Comparison of ENCODE assay signal across 1 cellular context in genomic region chr6:32190054-32190945, GRCh38.
TF ChIP-seq lines count a peak whose summit lies in the region.

A gene with protein sequence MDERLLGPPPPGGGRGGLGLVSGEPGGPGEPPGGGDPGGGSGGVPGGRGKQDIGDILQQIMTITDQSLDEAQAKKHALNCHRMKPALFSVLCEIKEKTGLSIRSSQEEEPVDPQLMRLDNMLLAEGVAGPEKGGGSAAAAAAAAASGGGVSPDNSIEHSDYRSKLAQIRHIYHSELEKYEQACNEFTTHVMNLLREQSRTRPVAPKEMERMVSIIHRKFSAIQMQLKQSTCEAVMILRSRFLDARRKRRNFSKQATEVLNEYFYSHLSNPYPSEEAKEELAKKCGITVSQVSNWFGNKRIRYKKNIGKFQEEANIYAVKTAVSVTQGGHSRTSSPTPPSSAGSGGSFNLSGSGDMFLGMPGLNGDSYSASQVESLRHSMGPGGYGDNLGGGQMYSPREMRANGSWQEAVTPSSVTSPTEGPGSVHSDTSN (minus strand): TSS chr6:32190202. CDS start chr6:32189915, 287 bp downstream.

TF ChIP-seq in HepG2, 621 proteins besides CTCF, POLR2A, EP300 and RAD21 (continued from another document and continues in another):
- TF ChIP-seq PRPF4 (IDR thresholded peaks at IDR 0.05; ENCODE audit: low read depth, low read length, poor library complexity, severe bottlenecking) = peak; percentile 55
- TF ChIP-seq TBP (CRISPR knock-in tag; IDR thresholded peaks at IDR 0.05) = no peak
- TF ChIP-seq, protein P1, sequence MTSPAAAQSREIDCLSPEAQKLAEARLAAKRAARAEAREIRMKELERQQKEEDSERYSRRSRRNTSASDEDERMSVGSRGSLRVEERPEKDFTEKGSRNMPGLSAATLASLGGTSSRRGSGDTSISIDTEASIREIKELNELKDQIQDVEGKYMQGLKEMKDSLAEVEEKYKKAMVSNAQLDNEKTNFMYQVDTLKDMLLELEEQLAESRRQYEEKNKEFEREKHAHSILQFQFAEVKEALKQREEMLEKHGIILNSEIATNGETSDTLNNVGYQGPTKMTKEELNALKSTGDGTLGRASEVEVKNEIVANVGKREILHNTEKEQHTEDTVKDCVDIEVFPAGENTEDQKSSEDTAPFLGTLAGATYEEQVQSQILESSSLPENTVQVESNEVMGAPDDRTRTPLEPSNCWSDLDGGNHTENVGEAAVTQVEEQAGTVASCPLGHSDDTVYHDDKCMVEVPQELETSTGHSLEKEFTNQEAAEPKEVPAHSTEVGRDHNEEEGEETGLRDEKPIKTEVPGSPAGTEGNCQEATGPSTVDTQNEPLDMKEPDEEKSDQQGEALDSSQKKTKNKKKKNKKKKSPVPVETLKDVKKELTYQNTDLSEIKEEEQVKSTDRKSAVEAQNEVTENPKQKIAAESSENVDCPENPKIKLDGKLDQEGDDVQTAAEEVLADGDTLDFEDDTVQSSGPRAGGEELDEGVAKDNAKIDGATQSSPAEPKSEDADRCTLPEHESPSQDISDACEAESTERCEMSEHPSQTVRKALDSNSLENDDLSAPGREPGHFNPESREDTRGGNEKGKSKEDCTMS (CRISPR knock-in tag; conservative IDR thresholded peaks at IDR 0.05) = no peak
- peak; percentile 49; the same call in 1 of the 2 replicates for TF ChIP-seq SPEN (CRISPR knock-in tag; IDR thresholded peaks at IDR 0.05; ENCODE audit: low read depth)
- no peak for TF ChIP-seq ZNF703 (CRISPR knock-in tag; IDR thresholded peaks at IDR 0.05; ENCODE audit: borderline replicate concordance)
- TF ChIP-seq ZFY (CRISPR knock-in tag; IDR thresholded peaks at IDR 0.05) = peak; percentile 74
- 0 out of 2 replicates have a peak, but pooled peaks have one; percentile 82 for TF ChIP-seq ZNF713 (CRISPR knock-in tag; IDR thresholded peaks at IDR 0.05)
- TF ChIP-seq, protein P2, sequence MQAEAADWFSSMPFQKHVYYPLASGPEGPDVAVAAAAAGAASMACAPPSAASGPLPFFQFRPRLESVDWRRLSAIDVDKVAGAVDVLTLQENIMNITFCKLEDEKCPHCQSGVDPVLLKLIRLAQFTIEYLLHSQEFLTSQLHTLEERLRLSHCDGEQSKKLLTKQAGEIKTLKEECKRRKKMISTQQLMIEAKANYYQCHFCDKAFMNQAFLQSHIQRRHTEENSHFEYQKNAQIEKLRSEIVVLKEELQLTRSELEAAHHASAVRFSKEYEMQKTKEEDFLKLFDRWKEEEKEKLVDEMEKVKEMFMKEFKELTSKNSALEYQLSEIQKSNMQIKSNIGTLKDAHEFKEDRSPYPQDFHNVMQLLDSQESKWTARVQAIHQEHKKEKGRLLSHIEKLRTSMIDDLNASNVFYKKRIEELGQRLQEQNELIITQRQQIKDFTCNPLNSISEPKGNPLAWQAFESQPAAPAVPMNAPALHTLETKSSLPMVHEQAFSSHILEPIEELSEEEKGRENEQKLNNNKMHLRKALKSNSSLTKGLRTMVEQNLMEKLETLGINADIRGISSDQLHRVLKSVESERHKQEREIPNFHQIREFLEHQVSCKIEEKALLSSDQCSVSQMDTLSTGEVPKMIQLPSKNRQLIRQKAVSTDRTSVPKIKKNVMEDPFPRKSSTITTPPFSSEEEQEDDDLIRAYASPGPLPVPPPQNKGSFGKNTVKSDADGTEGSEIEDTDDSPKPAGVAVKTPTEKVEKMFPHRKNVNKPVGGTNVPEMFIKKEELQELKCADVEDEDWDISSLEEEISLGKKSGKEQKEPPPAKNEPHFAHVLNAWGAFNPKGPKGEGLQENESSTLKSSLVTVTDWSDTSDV (CRISPR knock-in tag; IDR thresholded peaks at IDR 0.05) = no peak
- TF ChIP-seq, protein P3, sequence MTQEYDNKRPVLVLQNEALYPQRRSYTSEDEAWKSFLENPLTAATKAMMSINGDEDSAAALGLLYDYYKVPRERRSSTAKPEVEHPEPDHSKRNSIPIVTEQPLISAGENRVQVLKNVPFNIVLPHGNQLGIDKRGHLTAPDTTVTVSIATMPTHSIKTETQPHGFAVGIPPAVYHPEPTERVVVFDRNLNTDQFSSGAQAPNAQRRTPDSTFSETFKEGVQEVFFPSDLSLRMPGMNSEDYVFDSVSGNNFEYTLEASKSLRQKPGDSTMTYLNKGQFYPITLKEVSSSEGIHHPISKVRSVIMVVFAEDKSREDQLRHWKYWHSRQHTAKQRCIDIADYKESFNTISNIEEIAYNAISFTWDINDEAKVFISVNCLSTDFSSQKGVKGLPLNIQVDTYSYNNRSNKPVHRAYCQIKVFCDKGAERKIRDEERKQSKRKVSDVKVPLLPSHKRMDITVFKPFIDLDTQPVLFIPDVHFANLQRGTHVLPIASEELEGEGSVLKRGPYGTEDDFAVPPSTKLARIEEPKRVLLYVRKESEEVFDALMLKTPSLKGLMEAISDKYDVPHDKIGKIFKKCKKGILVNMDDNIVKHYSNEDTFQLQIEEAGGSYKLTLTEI (CRISPR knock-in tag; conservative IDR thresholded peaks at IDR 0.05) = no peak
- TF ChIP-seq TOPORS (CRISPR knock-in tag; IDR thresholded peaks at IDR 0.05) = no peak
- TF ChIP-seq, protein P4, sequence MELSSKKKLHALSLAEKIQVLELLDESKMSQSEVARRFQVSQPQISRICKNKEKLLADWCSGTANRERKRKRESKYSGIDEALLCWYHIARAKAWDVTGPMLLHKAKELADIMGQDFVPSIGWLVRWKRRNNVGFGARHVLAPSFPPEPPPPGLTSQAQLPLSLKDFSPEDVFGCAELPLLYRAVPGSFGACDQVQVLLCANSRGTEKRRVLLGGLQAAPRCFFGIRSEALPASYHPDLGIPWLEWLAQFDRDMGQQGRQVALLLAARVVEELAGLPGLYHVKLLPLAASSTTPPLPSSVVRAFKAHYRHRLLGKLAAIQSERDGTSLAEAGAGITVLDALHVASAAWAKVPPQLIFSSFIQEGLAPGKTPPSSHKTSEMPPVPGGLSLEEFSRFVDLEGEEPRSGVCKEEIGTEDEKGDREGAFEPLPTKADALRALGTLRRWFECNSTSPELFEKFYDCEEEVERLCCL (CRISPR knock-in tag; IDR thresholded peaks at IDR 0.05; ENCODE audit: borderline replicate concordance) = no peak
- TF ChIP-seq SIX1 (CRISPR knock-in tag; IDR thresholded peaks at IDR 0.05; ENCODE audit: borderline replicate concordance) = peak; percentile 41; the same call in 1 of the 2 replicates
- TF ChIP-seq, protein P5, sequence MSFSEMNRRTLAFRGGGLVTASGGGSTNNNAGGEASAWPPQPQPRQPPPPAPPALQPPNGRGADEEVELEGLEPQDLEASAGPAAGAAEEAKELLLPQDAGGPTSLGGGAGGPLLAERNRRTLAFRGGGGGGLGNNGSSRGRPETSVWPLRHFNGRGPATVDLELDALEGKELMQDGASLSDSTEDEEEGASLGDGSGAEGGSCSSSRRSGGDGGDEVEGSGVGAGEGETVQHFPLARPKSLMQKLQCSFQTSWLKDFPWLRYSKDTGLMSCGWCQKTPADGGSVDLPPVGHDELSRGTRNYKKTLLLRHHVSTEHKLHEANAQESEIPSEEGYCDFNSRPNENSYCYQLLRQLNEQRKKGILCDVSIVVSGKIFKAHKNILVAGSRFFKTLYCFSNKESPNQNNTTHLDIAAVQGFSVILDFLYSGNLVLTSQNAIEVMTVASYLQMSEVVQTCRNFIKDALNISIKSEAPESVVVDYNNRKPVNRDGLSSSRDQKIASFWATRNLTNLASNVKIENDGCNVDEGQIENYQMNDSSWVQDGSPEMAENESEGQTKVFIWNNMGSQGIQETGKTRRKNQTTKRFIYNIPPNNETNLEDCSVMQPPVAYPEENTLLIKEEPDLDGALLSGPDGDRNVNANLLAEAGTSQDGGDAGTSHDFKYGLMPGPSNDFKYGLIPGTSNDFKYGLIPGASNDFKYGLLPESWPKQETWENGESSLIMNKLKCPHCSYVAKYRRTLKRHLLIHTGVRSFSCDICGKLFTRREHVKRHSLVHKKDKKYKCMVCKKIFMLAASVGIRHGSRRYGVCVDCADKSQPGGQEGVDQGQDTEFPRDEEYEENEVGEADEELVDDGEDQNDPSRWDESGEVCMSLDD (CRISPR knock-in tag; IDR thresholded peaks at IDR 0.05; ENCODE audit: borderline replicate concordance) = no peak
- no peak for TF ChIP-seq HNRNPLL (IDR thresholded peaks at IDR 0.05; ENCODE audit: low read depth, low read length, poor library complexity, severe bottlenecking)
- 0 out of 2 replicates have a peak, but pooled peaks have one; percentile 25 for TF ChIP-seq PPARG (CRISPR knock-in tag; conservative IDR thresholded peaks at IDR 0.05)
- TF ChIP-seq MTA1 (CRISPR knock-in tag; IDR thresholded peaks at IDR 0.05; ENCODE audit: borderline replicate concordance) = peak; percentile 45; the same call in 1 of the 2 replicates
- peak; percentile 67 for TF ChIP-seq ZNF18 (CRISPR knock-in tag; IDR thresholded peaks at IDR 0.05; ENCODE audit: insufficient replicate concordance)
- TF ChIP-seq ETV6 (CRISPR knock-in tag; conservative IDR thresholded peaks at IDR 0.05) = no peak
- TF ChIP-seq, protein P6, sequence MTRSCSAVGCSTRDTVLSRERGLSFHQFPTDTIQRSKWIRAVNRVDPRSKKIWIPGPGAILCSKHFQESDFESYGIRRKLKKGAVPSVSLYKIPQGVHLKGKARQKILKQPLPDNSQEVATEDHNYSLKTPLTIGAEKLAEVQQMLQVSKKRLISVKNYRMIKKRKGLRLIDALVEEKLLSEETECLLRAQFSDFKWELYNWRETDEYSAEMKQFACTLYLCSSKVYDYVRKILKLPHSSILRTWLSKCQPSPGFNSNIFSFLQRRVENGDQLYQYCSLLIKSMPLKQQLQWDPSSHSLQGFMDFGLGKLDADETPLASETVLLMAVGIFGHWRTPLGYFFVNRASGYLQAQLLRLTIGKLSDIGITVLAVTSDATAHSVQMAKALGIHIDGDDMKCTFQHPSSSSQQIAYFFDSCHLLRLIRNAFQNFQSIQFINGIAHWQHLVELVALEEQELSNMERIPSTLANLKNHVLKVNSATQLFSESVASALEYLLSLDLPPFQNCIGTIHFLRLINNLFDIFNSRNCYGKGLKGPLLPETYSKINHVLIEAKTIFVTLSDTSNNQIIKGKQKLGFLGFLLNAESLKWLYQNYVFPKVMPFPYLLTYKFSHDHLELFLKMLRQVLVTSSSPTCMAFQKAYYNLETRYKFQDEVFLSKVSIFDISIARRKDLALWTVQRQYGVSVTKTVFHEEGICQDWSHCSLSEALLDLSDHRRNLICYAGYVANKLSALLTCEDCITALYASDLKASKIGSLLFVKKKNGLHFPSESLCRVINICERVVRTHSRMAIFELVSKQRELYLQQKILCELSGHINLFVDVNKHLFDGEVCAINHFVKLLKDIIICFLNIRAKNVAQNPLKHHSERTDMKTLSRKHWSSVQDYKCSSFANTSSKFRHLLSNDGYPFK (CRISPR knock-in tag; IDR thresholded peaks at IDR 0.05; ENCODE audit: borderline replicate concordance) = peak; percentile 30; the same call in 1 of the 2 replicates
- TF ChIP-seq RNF219 (CRISPR knock-in tag; IDR thresholded peaks at IDR 0.05) = no peak
- peak; percentile 35; the same call in 1 of the 2 replicates for TF ChIP-seq ZNF329 (CRISPR knock-in tag; IDR thresholded peaks at IDR 0.05; ENCODE audit: low read depth)
- TF ChIP-seq KLF9 (CRISPR knock-in tag; IDR thresholded peaks at IDR 0.05; ENCODE audit: low read depth) = 0 out of 2 replicates have a peak, but pooled peaks have one; percentile 43
- TF ChIP-seq PATZ1 (CRISPR knock-in tag; IDR thresholded peaks at IDR 0.05) = peak; percentile 70; the same call in 1 of the 2 replicates
- TF ChIP-seq SMC3 (IDR thresholded peaks at IDR 0.05; ENCODE audit: low read length) = no peak
- TF ChIP-seq ZNF724P (CRISPR knock-in tag; IDR thresholded peaks at IDR 0.05; ENCODE audit: borderline replicate concordance) = no peak
- no peak for TF ChIP-seq LCORL (IDR thresholded peaks at IDR 0.05)
- 0 out of 2 replicates have a peak, but pooled peaks have one; percentile 39 for TF ChIP-seq LCORL (CRISPR knock-in tag; IDR thresholded peaks at IDR 0.05)
- 0 out of 2 replicates have a peak, but pooled peaks have one; percentile 32 for TF ChIP-seq ZNF383 (CRISPR knock-in tag; IDR thresholded peaks at IDR 0.05; ENCODE audit: borderline replicate concordance)
- TF ChIP-seq KAT2B (IDR thresholded peaks at IDR 0.05; ENCODE audit: borderline replicate concordance, low read depth, low read length) = no peak
- 0 out of 2 replicates have a peak, but pooled peaks have one; percentile 85 for TF ChIP-seq TSC22D2 (CRISPR knock-in tag; IDR thresholded peaks at IDR 0.05; ENCODE audit: borderline replicate concordance)
- peak; percentile 47; the same call in 1 of the 2 replicates for TF ChIP-seq HDAC2 (CRISPR knock-in tag; IDR thresholded peaks at IDR 0.05)
- TF ChIP-seq NKX3-1 (CRISPR knock-in tag; IDR thresholded peaks at IDR 0.05) = no peak
- TF ChIP-seq ZNF792 (CRISPR knock-in tag; IDR thresholded peaks at IDR 0.05) = peak; percentile 60
- peak; percentile 63; the same call in 1 of the 2 replicates for TF ChIP-seq PHF20 (CRISPR knock-in tag; IDR thresholded peaks at IDR 0.05)
